In the genomic region with DNA sequence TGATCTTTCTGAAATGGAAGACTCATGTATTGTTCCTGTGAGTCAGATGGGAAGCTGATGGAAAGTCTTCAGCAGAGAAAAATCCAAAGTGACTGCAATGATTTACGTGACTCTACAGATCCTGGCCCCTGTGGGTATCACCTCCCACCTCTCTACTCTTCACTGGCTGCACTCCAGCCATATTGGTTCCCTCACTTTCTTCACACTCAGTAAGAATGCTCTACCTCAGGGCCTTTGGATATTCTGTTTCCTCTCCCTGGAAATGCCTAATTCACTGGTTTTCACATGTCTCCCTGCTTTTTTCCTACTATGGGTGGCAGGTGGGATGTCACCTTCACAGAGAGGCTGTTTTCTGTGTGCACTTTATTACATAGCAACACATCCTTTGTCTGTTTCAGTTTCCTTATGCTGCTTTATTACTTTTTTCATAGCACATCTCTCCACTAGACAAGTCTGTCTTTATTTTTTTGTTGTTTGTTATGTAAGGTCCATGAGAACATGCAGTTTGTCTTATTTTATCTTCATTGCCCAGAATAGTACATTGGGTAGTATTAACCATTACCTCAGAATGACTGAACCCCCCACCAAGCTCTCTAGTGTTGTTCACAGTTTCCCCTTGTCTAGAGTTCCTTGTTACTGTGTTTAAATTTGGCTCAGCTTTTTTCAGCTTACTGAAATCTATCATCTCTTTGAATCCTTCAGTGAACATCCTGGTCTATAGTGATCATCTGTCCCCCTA, we compare ENCODE assay signal across 18 cellular contexts. TPM values are rescaled to one million over a fixed set of nuclear protein-coding genes. Genes with fewer than 3 reads are reported as not detected.
DNase-seq lines count a peak whose midpoint lies in the region; ATAC-seq, FAIRE-seq and TF ChIP-seq lines count a peak whose summit lies in the region.
"Had no signal": no experiment of that assay in that cellular context is flagged by ENCODE, and none has a peak within 500 bp of the region (broad histone marks: within the 10 kb centered on the region; RNA-seq: fewer than 3 reads in every experiment).

No MANE protein-coding gene starts in this region.

- DNase-seq in GM18507 (ENCODE audit: extremely low spot score, insufficient read length, low read depth) (no peak), BE2C (no peak), Right ventricle myocardium inferior (ENCODE audit: missing footprints) (no peak), NCI-H2081 treated with DMSO at 0.1 percent for 48 hours (lab: John Stamatoyannopoulos, UW) (no peak)
- DNase-seq: brain microvascular endothelial cell, KG1, NCI-H1436 treated with DMSO at 0.1 percent for 48 hours, NCI-H524 treated with DMSO at 0.1 percent for 48 hours had no signal

- ATAC-seq in GM19395 (IDR thresholded peaks at IDR 0.05; ENCODE audit: unreplicated experiment) (peak; percentile 47), HG02678 (IDR thresholded peaks at IDR 0.05; ENCODE audit: unreplicated experiment) (peak; percentile 31), HG03460 (IDR thresholded peaks at IDR 0.05; ENCODE audit: unreplicated experiment) (peak; percentile 37), HG03571 (IDR thresholded peaks at IDR 0.05; ENCODE audit: unreplicated experiment) (no peak), Right ventricle myocardium inferior (no peak)
- ATAC-seq: stimulated activated memory B cell treated with anti-CD40 and anti-IgM and Interleukin-4, amounts not matched to agents 10 μg/mL and 1 μg/mL and 100 μg/mL, for 72 hours had no signal

- no peaks in the 10 kb centered on the region for H3K4me1 ChIP-seq in BE2C
- H3K4me1 ChIP-seq: prostate gland had no signal

- H3K36me3 ChIP-seq in BE2C, result no peaks in the 10 kb centered on the region
- H3K36me3 ChIP-seq: brain microvascular endothelial cell, prostate gland had no signal

- H3K27me3 ChIP-seq in BE2C, result no peaks in the 10 kb centered on the region
- H3K27me3 ChIP-seq: brain microvascular endothelial cell had no signal

- H3K4me3 ChIP-seq in BE2C (ENCODE audit: low read depth, low read length), result no peak overlapping the region
- H3K4me3 ChIP-seq: prostate gland had no signal

- no peaks in the 10 kb centered on the region; the same call in none of the 2 replicates for H3K9me3 ChIP-seq in BE2C
- H3K9me3 ChIP-seq: prostate gland had no signal

- peak; percentile 82 for FAIRE-seq in GM18507 (lab: Jason Lieb, UNC)
- FAIRE-seq: islet of Langerhans had no signal

- no peak for TF ChIP-seq CTCF in BE2C (IDR thresholded peaks at IDR 0.05; ENCODE audit: low read depth, low read length)

- intact Hi-C loops in Right ventricle myocardium inferior (cut with DNase I), result no loop called here

RNA-seq across cellular contexts. Expression of gene CLNK, which starts 57.6 kb away (rescaled TPM):
- 0.77 TPM for polyA plus RNA-seq in BE2C (2012; ENCODE audit: insufficient read depth, insufficient read length, low read depth)
- total RNA-seq in Right ventricle myocardium inferior, result not detected
- total RNA-seq: Daoy; prostate gland; RPMI7951; T-helper 2 cell treated with Interferon-gamma antibody and Interleukin-4, amounts not matched to agents 100 ng/mL and 5 ng/mL, for 36 hours had no signal

Comparison
In these comparisons a context has a peak if more than half of its experiments do, and no peak if none do; other contexts are left out.
1. ATAC-seq: peak in GM19395 (single experiment), HG02678 (single experiment) and HG03460 (single experiment); none in HG03571 (single experiment) and Right ventricle myocardium inferior (single experiment).